Comparison of ENCODE assay signal across 15 cellular contexts in genomic region chr1:219419860-219420259, GRCh38.
A peak's percentile ranks its signal among the peaks of the same experiment; 100 is the strongest.
DNase-seq lines count a peak whose midpoint lies in the region; TF ChIP-seq lines count a peak whose summit lies in the region.
"Had no signal": no experiment of that assay in that cellular context is flagged by ENCODE, and none has a peak within 500 bp of the region (broad histone marks: within the 10 kb centered on the region; RNA-seq: fewer than 3 reads in every experiment).

No MANE protein-coding gene starts in this region.

- H3K4me1 Mint-ChIP-seq in glutamatergic neuron (ENCODE audit: low read depth, unreplicated experiment) = no peaks in the 10 kb centered on the region
- H3K4me1 Mint-ChIP-seq: CD4-positive, CD25-positive, alpha-beta regulatory T cell; CD8-positive, alpha-beta memory T cell; GM23338; IgD-negative memory B cell had no signal

- H3K27me3 Mint-ChIP-seq in glutamatergic neuron (ENCODE audit: unreplicated experiment) = no peaks in the 10 kb centered on the region
- H3K27me3 Mint-ChIP-seq: CD4-positive, CD25-positive, alpha-beta regulatory T cell; CD8-positive, alpha-beta memory T cell had no signal

- TF ChIP-seq CTCF in glutamatergic neuron (IDR thresholded peaks at IDR 0.05; ENCODE audit: partially characterized antibody, unreplicated experiment) = no peak

- no peak overlapping the region for H3K4me3 Mint-ChIP-seq in glutamatergic neuron (ENCODE audit: unreplicated experiment)
- H3K4me3 Mint-ChIP-seq: CD4-positive, CD25-positive, alpha-beta regulatory T cell; CD8-positive, alpha-beta memory T cell; GM23338; IgD-negative memory B cell had no signal

- no peaks in the 10 kb centered on the region for H3K36me3 Mint-ChIP-seq in glutamatergic neuron (ENCODE audit: unreplicated experiment)
- H3K36me3 Mint-ChIP-seq: CD4-positive, CD25-positive, alpha-beta regulatory T cell; CD8-positive, alpha-beta memory T cell; IgD-negative memory B cell had no signal

- H3K9ac ChIP-seq in adipocyte (ENCODE audit: low read length) = peak overlapping the region; percentile 58

- H3K27me3 ChIP-seq in adipocyte (replicated peaks; ENCODE audit: control insufficient read depth, insufficient read depth, low read length) = no peaks in the 10 kb centered on the region
- H3K27me3 ChIP-seq: BE2C had no signal

- DNase-seq in adipocyte (ENCODE audit: low read depth) (no peak), mucosa of gallbladder (ENCODE audit: low spot score) (peak; percentile 33), renal cortical epithelial cell (ENCODE audit: low read depth) (peak; percentile 62), glutamatergic neuron (no peak), GDM1 (lab: John Stamatoyannopoulos, UW) (no peak), amniotic stem cell (lab: John Stamatoyannopoulos, UW) (no peak)
- DNase-seq: ACHN; BE2C; C1 segment of cervical spinal cord; CD4-positive, CD25-positive, alpha-beta regulatory T cell; CD8-positive, alpha-beta memory T cell; COR-L47; HCEC 1CT had no signal

- H3K36me3 ChIP-seq in adipocyte (ENCODE audit: control insufficient read depth, insufficient read depth, low read length, severe bottlenecking) = no peaks in the 10 kb centered on the region
- H3K36me3 ChIP-seq: BE2C had no signal

- H3K4me1 ChIP-seq in adipocyte (ENCODE audit: control insufficient read depth, insufficient read depth, low read length) = peaks cover 25% of the 10 kb centered on the region
- H3K4me1 ChIP-seq: BE2C had no signal

- no peak overlapping the region for H3K27ac Mint-ChIP-seq in glutamatergic neuron (ENCODE audit: unreplicated experiment)
- H3K27ac Mint-ChIP-seq: CD4-positive, CD25-positive, alpha-beta regulatory T cell; CD8-positive, alpha-beta memory T cell; GM23338; IgD-negative memory B cell had no signal

- H3K4me3 ChIP-seq in adipocyte (ENCODE audit: low read length) = no peak overlapping the region
- H3K4me3 ChIP-seq: GM23338 had no signal

- no peaks in the 10 kb centered on the region for H3K9me3 ChIP-seq in adipocyte (ENCODE audit: control insufficient read depth, low read length)
- H3K9me3 ChIP-seq: BE2C had no signal

- H3K9me3 Mint-ChIP-seq in glutamatergic neuron (ENCODE audit: unreplicated experiment) = no peaks in the 10 kb centered on the region
- H3K9me3 Mint-ChIP-seq: CD4-positive, CD25-positive, alpha-beta regulatory T cell; CD8-positive, alpha-beta memory T cell; GM23338; IgD-negative memory B cell had no signal

Comparison
In these comparisons a context has a peak if more than half of its experiments do, and no peak if none do; other contexts are left out.
1. DNase-seq: peak in mucosa of gallbladder (single experiment) and renal cortical epithelial cell (single experiment); none in adipocyte (single experiment), glutamatergic neuron (single experiment), GDM1 (single experiment) and amniotic stem cell (single experiment).